ENCODE assay signal across 8 cellular contexts in the genomic region with DNA sequence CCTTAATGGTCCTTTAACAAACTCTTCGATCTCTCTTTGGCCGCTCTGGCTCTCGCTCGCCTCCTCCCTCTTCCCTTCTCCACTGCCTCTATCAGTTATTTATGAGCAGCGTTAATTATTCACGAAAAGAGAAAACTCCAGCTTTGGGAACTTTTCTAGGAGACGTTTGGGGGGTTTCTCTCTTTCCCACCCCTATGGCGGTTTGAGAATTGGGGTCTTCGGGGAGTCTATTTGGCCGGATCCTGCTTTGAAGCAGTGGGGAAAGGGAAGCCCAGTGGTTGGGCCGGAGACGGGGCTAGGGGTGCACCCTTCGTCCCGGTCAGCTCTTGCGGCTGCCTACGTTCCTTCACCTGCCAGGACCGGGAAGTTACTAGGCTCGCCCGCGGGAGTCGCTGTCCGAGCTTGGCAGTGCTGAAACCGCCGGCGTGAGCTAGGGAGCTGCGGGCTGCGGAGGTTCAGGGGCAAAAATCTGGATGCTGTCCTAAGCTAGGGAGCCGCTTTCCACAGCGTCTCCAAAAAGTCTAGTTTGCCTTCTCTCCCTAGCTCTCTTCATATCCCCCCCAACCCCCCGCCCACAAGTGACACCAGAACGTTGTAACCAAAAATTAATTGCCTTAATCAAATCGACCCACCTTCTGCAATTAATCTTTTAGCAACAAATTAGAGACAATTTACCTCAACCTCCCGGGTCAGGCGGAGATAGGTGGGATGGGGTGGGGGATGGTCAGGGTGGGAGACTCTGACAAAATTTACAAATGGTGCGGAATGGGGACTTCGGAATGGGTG. TPM values are rescaled to one million over a fixed set of nuclear protein-coding genes. Genes with fewer than 3 reads are reported as not detected.
DNase-seq lines count a peak whose midpoint lies in the region; ATAC-seq and TF ChIP-seq lines count a peak whose summit lies in the region.

No MANE protein-coding gene starts in this region.

- POLR2A ChIA-PET in PC-3 (lab: Charles Lee; ENCODE audit: unreplicated experiment) = no interaction called here

- H3K4me1 ChIP-seq in PC-3 (ENCODE audit: insufficient read depth, low read length) (no peaks in the 10 kb centered on the region), osteoblast (ENCODE audit: insufficient read depth, low read length) (no peaks in the 10 kb centered on the region)

- H3F3A ChIP-seq in PC-3 (ENCODE audit: low read length, unreplicated experiment) (no peaks in the 10 kb centered on the region), neural cell (ENCODE audit: insufficient read depth, low read length, poor library complexity, severe bottlenecking) (no peaks in the 10 kb centered on the region)

- no peak; the same call in 1 of the 2 replicates for ATAC-seq in PC-3
- no peak for ATAC-seq in GM21526 (IDR thresholded peaks at IDR 0.05; ENCODE audit: low FRiP score, unreplicated experiment)

- no peak for TF ChIP-seq EP300 in neural cell (conservative IDR thresholded peaks at IDR 0.05; ENCODE audit: poor library complexity, severe bottlenecking)

- BruUV-seq in PC-3 (replicated peaks; lab: Mats Ljungman, UMichigan) = no TSS peak

- H3K4me2 ChIP-seq in PC-3 (ENCODE audit: low read length) (no peak overlapping the region), neural cell (ENCODE audit: low read length) (no peak overlapping the region), osteoblast (ENCODE audit: insufficient read depth, low read length) (no peak overlapping the region)

- H3K9ac ChIP-seq in PC-3 (ENCODE audit: low read length) (no peak overlapping the region), neural cell (ENCODE audit: low read length) (no peak overlapping the region)

- DNase-seq in H7 = peak; percentile 90
- peak; percentile 9 for DNase-seq in PC-3
- DNase-seq in erythroblast (lab: John Stamatoyannopoulos, UW) = peak; percentile 55 to 56
- no peak for DNase-seq in MV-4-11 (lab: John Stamatoyannopoulos, UW)
- DNase-seq in osteoblast (ENCODE audit: insufficient read length, low spot score, missing footprints) = no peak
- no peak for DNase-seq in NCI-H774 (lab: John Stamatoyannopoulos, UW)

- H3K9me3 ChIP-seq in PC-3 (ENCODE audit: low read length) (no peaks in the 10 kb centered on the region), neural cell (ENCODE audit: low read length) (no peaks in the 10 kb centered on the region), osteoblast (ENCODE audit: low read depth, low read length) (no peaks in the 10 kb centered on the region)

- H3K36me3 ChIP-seq in H7 (replicated peaks; ENCODE audit: control insufficient read depth, insufficient read depth, low read length) = no peaks in the 10 kb centered on the region
- H3K36me3 ChIP-seq in PC-3 (ENCODE audit: low read depth, low read length) = no peaks in the 10 kb centered on the region
- H3K36me3 ChIP-seq in neural cell (ENCODE audit: insufficient read depth, low read length) = no peaks in the 10 kb centered on the region
- no peaks in the 10 kb centered on the region for H3K36me3 ChIP-seq in osteoblast (ENCODE audit: insufficient read depth, low read length)

- H3K27ac ChIP-seq in PC-3 (ENCODE audit: low read length) = no peak overlapping the region
- no peak overlapping the region for H3K27ac ChIP-seq in neural cell (ENCODE audit: low read length)
- H3K27ac ChIP-seq in osteoblast (ENCODE audit: low read depth, low read length) = no peak overlapping the region

- no peak overlapping the region for H3K4me3 ChIP-seq in H7 (ENCODE audit: insufficient read depth, low read depth, low read length)
- H3K4me3 ChIP-seq in PC-3 (ENCODE audit: low read length) = no peak overlapping the region
- H3K4me3 ChIP-seq in neural cell (ENCODE audit: low read length) = no peak overlapping the region
- no peak overlapping the region for H3K4me3 ChIP-seq in osteoblast (ENCODE audit: insufficient read depth, low read length)

- TF ChIP-seq CTCF in PC-3 (conservative IDR thresholded peaks at IDR 0.05; ENCODE audit: low read depth, low read length) (no peak), neural cell (IDR thresholded peaks at IDR 0.05; ENCODE audit: poor library complexity, severe bottlenecking) (peak; percentile 33), osteoblast (IDR thresholded peaks at IDR 0.05; ENCODE audit: extremely low read depth, low read depth, low read length) (no peak)

- H3K79me2 ChIP-seq in PC-3 (ENCODE audit: low read length) = no peaks in the 10 kb centered on the region
- no peaks in the 10 kb centered on the region for H3K79me2 ChIP-seq in neural cell (replicated peaks; ENCODE audit: insufficient read depth, low read length)
- no peaks in the 10 kb centered on the region for H3K79me2 ChIP-seq in osteoblast (ENCODE audit: insufficient read depth, low read length)

- H3K27me3 ChIP-seq in H7 (ENCODE audit: control insufficient read depth, insufficient read depth, low read length) (peaks cover 99% of the 10 kb centered on the region), PC-3 (ENCODE audit: low read length) (no peaks in the 10 kb centered on the region), neural cell (ENCODE audit: insufficient read depth, low read depth, low read length) (peaks cover 100% of the 10 kb centered on the region), osteoblast (ENCODE audit: insufficient read depth, low read length) (peaks cover 40% of the 10 kb centered on the region)

- H4K20me1 ChIP-seq in PC-3 (ENCODE audit: low read length) (no peaks in the 10 kb centered on the region), neural cell (ENCODE audit: insufficient read depth) (no peaks in the 10 kb centered on the region), osteoblast (ENCODE audit: insufficient read depth, low read length) (no peaks in the 10 kb centered on the region)

- H3K9me2 ChIP-seq in PC-3 (replicated peaks; ENCODE audit: low read length) = no peaks in the 10 kb centered on the region
- no peaks in the 10 kb centered on the region for H3K9me2 ChIP-seq in neural cell (ENCODE audit: insufficient read depth, low read length)

- CTCF ChIA-PET in PC-3 (lab: Charles Lee) = no interaction called here

- intact Hi-C loops in PC-3 (cut with micrococcal nuclease) = no loop called here

- no peak overlapping the region for H2AFZ ChIP-seq in PC-3 (ENCODE audit: low read length)
- no peak overlapping the region for H2AFZ ChIP-seq in neural cell (ENCODE audit: low read depth, low read length)
- no peak overlapping the region for H2AFZ ChIP-seq in osteoblast (ENCODE audit: low read length)

- TF ChIP-seq POLR2A in erythroblast (IDR thresholded peaks at IDR 0.05; ENCODE audit: low read length) = no peak

- no peak for TF ChIP-seq RAD21 in neural cell (conservative IDR thresholded peaks at IDR 0.05)

TF ChIP-seq in neural cell, 6 proteins besides CTCF, POLR2A, EP300 and RAD21:
- peak; percentile 77 for TF ChIP-seq EZH2 (IDR thresholded peaks at IDR 0.05; ENCODE audit: borderline replicate concordance, insufficient read depth, low read length, poor library complexity, severe bottlenecking)
- TF ChIP-seq MXI1 (conservative IDR thresholded peaks at IDR 0.05; ENCODE audit: poor library complexity, severe bottlenecking) = no peak
- TF ChIP-seq, protein P1, sequence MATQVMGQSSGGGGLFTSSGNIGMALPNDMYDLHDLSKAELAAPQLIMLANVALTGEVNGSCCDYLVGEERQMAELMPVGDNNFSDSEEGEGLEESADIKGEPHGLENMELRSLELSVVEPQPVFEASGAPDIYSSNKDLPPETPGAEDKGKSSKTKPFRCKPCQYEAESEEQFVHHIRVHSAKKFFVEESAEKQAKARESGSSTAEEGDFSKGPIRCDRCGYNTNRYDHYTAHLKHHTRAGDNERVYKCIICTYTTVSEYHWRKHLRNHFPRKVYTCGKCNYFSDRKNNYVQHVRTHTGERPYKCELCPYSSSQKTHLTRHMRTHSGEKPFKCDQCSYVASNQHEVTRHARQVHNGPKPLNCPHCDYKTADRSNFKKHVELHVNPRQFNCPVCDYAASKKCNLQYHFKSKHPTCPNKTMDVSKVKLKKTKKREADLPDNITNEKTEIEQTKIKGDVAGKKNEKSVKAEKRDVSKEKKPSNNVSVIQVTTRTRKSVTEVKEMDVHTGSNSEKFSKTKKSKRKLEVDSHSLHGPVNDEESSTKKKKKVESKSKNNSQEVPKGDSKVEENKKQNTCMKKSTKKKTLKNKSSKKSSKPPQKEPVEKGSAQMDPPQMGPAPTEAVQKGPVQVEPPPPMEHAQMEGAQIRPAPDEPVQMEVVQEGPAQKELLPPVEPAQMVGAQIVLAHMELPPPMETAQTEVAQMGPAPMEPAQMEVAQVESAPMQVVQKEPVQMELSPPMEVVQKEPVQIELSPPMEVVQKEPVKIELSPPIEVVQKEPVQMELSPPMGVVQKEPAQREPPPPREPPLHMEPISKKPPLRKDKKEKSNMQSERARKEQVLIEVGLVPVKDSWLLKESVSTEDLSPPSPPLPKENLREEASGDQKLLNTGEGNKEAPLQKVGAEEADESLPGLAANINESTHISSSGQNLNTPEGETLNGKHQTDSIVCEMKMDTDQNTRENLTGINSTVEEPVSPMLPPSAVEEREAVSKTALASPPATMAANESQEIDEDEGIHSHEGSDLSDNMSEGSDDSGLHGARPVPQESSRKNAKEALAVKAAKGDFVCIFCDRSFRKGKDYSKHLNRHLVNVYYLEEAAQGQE (IDR thresholded peaks at IDR 0.05; ENCODE audit: borderline replicate concordance) = peak; percentile 78
TF ChIP-seq in neural cell: peak in this region for 2.

RNA-seq across cellular contexts. Expression of a gene that starts 8.9 kb away (rescaled TPM):
- total RNA-seq in H7 (2014; rRNA removed; shearing (Covaris generic)) = 0.07 and 0.15 TPM in 2 replicates
- total RNA-seq in PC-3 (2014; rRNA removed) (not detected in 2 replicates), osteoblast (not detected in 2 replicates)
- not detected in 2 replicates for polyA plus RNA-seq in neural cell
- polyA minus RNA-seq in neural cell = 0.73 TPM in 1 of 2 replicates, not detected in the other

Comparison
In these comparisons a context has a peak if more than half of its experiments do, and no peak if none do; other contexts are left out.
1. DNase-seq: peak in H7 (single experiment), PC-3 (single experiment) and erythroblast (2 of 2); none in MV-4-11 (single experiment), osteoblast (single experiment) and NCI-H774 (single experiment).